Comparison of ENCODE assay signal across 9 cellular contexts in genomic region chr20:31967830-31968249, GRCh38. TPM values are rescaled to one million over a fixed set of nuclear protein-coding genes. Genes with fewer than 3 reads are reported as not detected.
DNase-seq lines count a peak whose midpoint lies in the region; ATAC-seq and TF ChIP-seq lines count a peak whose summit lies in the region.
"Had no signal": no experiment of that assay in that cellular context is flagged by ENCODE, and none has a peak within 500 bp of the region (broad histone marks: within the 10 kb centered on the region; RNA-seq: fewer than 3 reads in every experiment).

TSS of gene XKR7 (plus strand) at chr20:31968151. CDS start at chr20:31968176, 25 bp downstream.

- no peaks in the 10 kb centered on the region for H3K9me2 ChIP-seq in hepatocyte (replicated peaks; ENCODE audit: insufficient read depth)

- peaks cover 0 to 4% (median 0%) of the 10 kb centered on the region in 4 donors for H3K4me1 ChIP-seq in Peyer's patch
- peaks cover 3% of the 10 kb centered on the region for H3K4me1 ChIP-seq in hepatocyte (ENCODE audit: insufficient read depth)
- H3K4me1 ChIP-seq in upper lobe of left lung: peaks cover 3 to 14% (median 4%) of the 10 kb centered on the region in 4 donors
- no peaks in the 10 kb centered on the region for H3K4me1 ChIP-seq in ascending aorta

- intact Hi-C loops in ascending aorta (cut with DNase I): no loop called here

- WGBS in hepatocyte (ENCODE audit: low lambda C conversion rate, missing lambda C conversion rate): 4% methylated on average over 4 of the region's 38 CpGs
- WGBS in upper lobe of left lung, 2 donors: 0 to 4% methylated on average over 15 to 26 of the region's 38 CpGs

- H3K27me3 ChIP-seq in Peyer's patch (peaks cover 0 to 5% of the 10 kb centered on the region in 2 donors), hepatocyte (peaks cover 80% of the 10 kb centered on the region), upper lobe of left lung (peaks cover 0 to 10% (median 4%) of the 10 kb centered on the region in 4 donors), ascending aorta (peaks cover 3% of the 10 kb centered on the region)

- no peaks in the 10 kb centered on the region for H4K20me1 ChIP-seq in hepatocyte (ENCODE audit: insufficient read depth, poor library complexity, severe bottlenecking)

- H3K79me2 ChIP-seq in hepatocyte: no peaks in the 10 kb centered on the region

- H3K36me3 ChIP-seq in Peyer's patch: no peaks in the 10 kb centered on the region
- H3K36me3 ChIP-seq in hepatocyte (replicated peaks; ENCODE audit: insufficient read depth, low read depth): no peaks in the 10 kb centered on the region
- no peaks in the 10 kb centered on the region for H3K36me3 ChIP-seq in upper lobe of left lung
- no peaks in the 10 kb centered on the region for H3K36me3 ChIP-seq in ascending aorta

- TF ChIP-seq POLR2A in Peyer's patch (IDR thresholded peaks at IDR 0.05) (no peak), upper lobe of left lung (IDR thresholded peaks at IDR 0.05) (no peak)

- no peak within 1 kb of the TSS for H2AFZ ChIP-seq in hepatocyte

- ATAC-seq in upper lobe of left lung (ENCODE audit: low FRiP score in 2 of 2) (no peak), HG03342 (IDR thresholded peaks at IDR 0.05; ENCODE audit: unreplicated experiment) (no peak), GM19455 (IDR thresholded peaks at IDR 0.05; ENCODE audit: unreplicated experiment) (no peak)

- DNase-seq in AML-193 (lab: John Stamatoyannopoulos, UW): peak; percentile 28 to 33
- DNase-seq in GM20000 (ENCODE audit: low spot score): peak; percentile 36
- no peak for DNase-seq in Peyer's patch
- no peak for DNase-seq in hepatocyte (ENCODE audit: low spot score)
- peak in 1 of 2 donors; percentile 84 for DNase-seq in upper lobe of left lung
- DNase-seq in ascending aorta (ENCODE audit: low spot score in 2 of 2): no peak

- TF ChIP-seq EP300 in upper lobe of left lung (IDR thresholded peaks at IDR 0.05): no peak

- peak within 1 kb of the TSS in 3 of 4 donors; percentile 19 to 29 (median 19) for H3K4me3 ChIP-seq in Peyer's patch
- H3K4me3 ChIP-seq in hepatocyte: no peak within 1 kb of the TSS
- peak within 1 kb of the TSS in 3 of 4 donors; percentile 33 to 47 (median 35) for H3K4me3 ChIP-seq in upper lobe of left lung
- H3K4me3 ChIP-seq in ascending aorta: peak within 1 kb of the TSS in 1 of 2 donors; percentile 33

- H3K4me2 ChIP-seq in hepatocyte: peak within 1 kb of the TSS; percentile 77

- H3K27ac ChIP-seq in Peyer's patch (no peak within 1 kb of the TSS), hepatocyte (no peak within 1 kb of the TSS), upper lobe of left lung (no peak within 1 kb of the TSS), ascending aorta (no peak within 1 kb of the TSS)

- TF ChIP-seq CTCF in GM20000 (IDR thresholded peaks at IDR 0.05; ENCODE audit: extremely low read depth, missing control alignments) (no peak), Peyer's patch (IDR thresholded peaks at IDR 0.05) (no peak), hepatocyte (IDR thresholded peaks at IDR 0.05; ENCODE audit: poor library complexity) (no peak), upper lobe of left lung (IDR thresholded peaks at IDR 0.05) (no peak), ascending aorta (IDR thresholded peaks at IDR 0.05) (no peak)

- H3K9me3 ChIP-seq in Peyer's patch: no peaks in the 10 kb centered on the region
- no peaks in the 10 kb centered on the region for H3K9me3 ChIP-seq in hepatocyte (ENCODE audit: low read depth)
- H3K9me3 ChIP-seq in upper lobe of left lung: no peaks in the 10 kb centered on the region
- no peaks in the 10 kb centered on the region for H3K9me3 ChIP-seq in ascending aorta

RNA-seq across cellular contexts. Expression of gene XKR7, which starts in this region (rescaled TPM):
- under 1 TPM in 1 of 4 donors, not detected in 3; 0.38 TPM for total RNA-seq in Peyer's patch
- total RNA-seq in hepatocyte: 0.12 and 0.37 TPM in 2 replicates
- polyA plus RNA-seq in hepatocyte: not detected in 2 replicates
- under 1 TPM in 3 of 6 donors, not detected in 3; under 0.01 to 0.07 (median 0.06) TPM for total RNA-seq in upper lobe of left lung
- total RNA-seq in ascending aorta: not detected
- total RNA-seq: skeletal muscle tissue had no signal

Comparison
In these comparisons a context has a peak if more than half of its experiments do, and no peak if none do; other contexts are left out.
1. DNase-seq: peak in AML-193 (2 of 2) and GM20000 (single experiment); none in Peyer's patch (0 of 3), hepatocyte (single experiment) and ascending aorta (0 of 2).